10 cellular contexts compared by ENCODE assay signal in genomic region chr16:2427526-2427925, GRCh38. TPM values are rescaled to one million over a fixed set of nuclear protein-coding genes. Genes with fewer than 3 reads are reported as not detected.
DNase-seq lines count a peak whose midpoint lies in the region; ATAC-seq and TF ChIP-seq lines count a peak whose summit lies in the region.
"Had no signal": no experiment of that assay in that cellular context is flagged by ENCODE, and none has a peak within 500 bp of the region (broad histone marks: within the 10 kb centered on the region; RNA-seq: fewer than 3 reads in every experiment).

No MANE protein-coding gene starts in this region.

- no peaks in the 10 kb centered on the region for H3K9me3 Mint-ChIP-seq in Calu3 (ENCODE audit: low read depth, unreplicated experiment)
- H3K9me3 Mint-ChIP-seq in activated CD4-positive, alpha-beta memory T cell treated with anti-CD3 and anti-CD28 coated beads, Interleukin-2, amount 10 ng/mL, durations not matched to agents 7 days and 5 days, result no peaks in the 10 kb centered on the region
- H3K9me3 Mint-ChIP-seq in naive B cell, result no peaks in the 10 kb centered on the region

- POLR2A ChIA-PET in activated CD4-positive, alpha-beta memory T cell treated with anti-CD3 and anti-CD28 coated beads, Interleukin-2, amount 10 ng/mL, durations not matched to agents 7 days and 5 days (lab: Charles Lee), result interaction anchor here (1.1 to 2.8 kb wide), 3 partner anchors 15 to 87 kb away, joined by 3 to 7 read pairs (median 4); partner anchors contain the start of genes ABCA3 and ATP6V0C

- CTCF ChIA-PET in Calu3 (lab: Charles Lee), result no interaction called here
- CTCF ChIA-PET in activated CD4-positive, alpha-beta memory T cell treated with anti-CD3 and anti-CD28 coated beads, Interleukin-2, amount 10 ng/mL, durations not matched to agents 7 days and 5 days (lab: Charles Lee), result interaction anchor here (1.3 kb wide), 1 partner anchor 9 kb away, joined by 3 read pairs; no protein-coding TSS in a partner anchor

- ATAC-seq in naive B cell (ENCODE audit: low read depth in 2 of 2), result no peak

- H4K20me1 ChIP-seq in BLaER1 treated with 17β-estradiol and CSF1 and Interleukin-3, amounts not matched to agents 10 nM and 100 nM, result peaks cover 0 to 28% (median 25%) of the 10 kb centered on the region in 11 experiments; a peak in 18 of 22 replicates

- H3K27ac ChIP-seq in BLaER1 treated with 17β-estradiol and CSF1 and Interleukin-3, amounts not matched to agents 10 nM and 100 nM, result no peak overlapping the region
- no peak overlapping the region for H3K27ac ChIP-seq in SJCRH30

- peak overlapping the region; percentile 78 for H3K27ac Mint-ChIP-seq in Calu3 (ENCODE audit: unreplicated experiment)
- peak overlapping the region; percentile 45 for H3K27ac Mint-ChIP-seq in activated CD4-positive, alpha-beta memory T cell treated with anti-CD3 and anti-CD28 coated beads, Interleukin-2, amount 10 ng/mL, durations not matched to agents 7 days and 5 days
- no peak overlapping the region for H3K27ac Mint-ChIP-seq in naive B cell

- H3K4me2 ChIP-seq in BLaER1 treated with 17β-estradiol and CSF1 and Interleukin-3, amounts not matched to agents 10 nM and 100 nM, result peak overlapping the region in 7 of 11 experiments; percentile 79 to 97 (median 90); a peak in 8 of 22 replicates

- H3K27me3 Mint-ChIP-seq in Calu3 (ENCODE audit: unreplicated experiment) (no peaks in the 10 kb centered on the region), naive B cell (no peaks in the 10 kb centered on the region)
- H3K27me3 Mint-ChIP-seq in activated CD4-positive, alpha-beta memory T cell treated with anti-CD3 and anti-CD28 coated beads, Interleukin-2, amount 10 ng/mL, durations not matched to agents 7 days and 5 days, result no peaks in the 10 kb centered on the region

- no peak for TF ChIP-seq CTCF in Calu3 (IDR thresholded peaks at IDR 0.05; ENCODE audit: unreplicated experiment)

- peaks cover 13 to 44% (median 38%) of the 10 kb centered on the region in 10 experiments for H3K4me1 ChIP-seq in BLaER1 treated with 17β-estradiol and CSF1 and Interleukin-3, amounts not matched to agents 10 nM and 100 nM
- H3K4me1 ChIP-seq in SJCRH30, result peaks cover 3% of the 10 kb centered on the region; the same call in 1 of the 2 replicates

- no peak overlapping the region for H3K4me3 ChIP-seq in BLaER1 treated with 17β-estradiol and CSF1 and Interleukin-3, amounts not matched to agents 10 nM and 100 nM
- no peak overlapping the region for H3K4me3 ChIP-seq in SJCRH30

- H3K9ac ChIP-seq in BLaER1 treated with 17β-estradiol and CSF1 and Interleukin-3, amounts not matched to agents 10 nM and 100 nM, result peak overlapping the region in 4 of 11 experiments; percentile 23 to 96 (median 95); a peak in 3 of 22 replicates

- H3K4me1 Mint-ChIP-seq in Calu3 (ENCODE audit: low read depth, unreplicated experiment), result peaks cover 33% of the 10 kb centered on the region
- H3K4me1 Mint-ChIP-seq in activated CD4-positive, alpha-beta memory T cell treated with anti-CD3 and anti-CD28 coated beads, Interleukin-2, amount 10 ng/mL, durations not matched to agents 7 days and 5 days, result peaks cover 30% of the 10 kb centered on the region
- peaks cover 18 to 23% (median 19%) of the 10 kb centered on the region in 3 donors for H3K4me1 Mint-ChIP-seq in naive B cell

- intact Hi-C loops in Calu3 (cut with micrococcal nuclease; ENCODE audit: unreplicated experiment), result no loop called here

- no TSS peak for BruUV-seq in Calu3 (replicated peaks; lab: Mats Ljungman, UMichigan)

- no peaks in the 10 kb centered on the region for H3K9me3 ChIP-seq in BLaER1 treated with 17β-estradiol and CSF1 and Interleukin-3, amounts not matched to agents 10 nM and 100 nM (replicated peaks in 1 of 11)
- H3K9me3 ChIP-seq in SJCRH30 (replicated peaks), result no peaks in the 10 kb centered on the region

- H3K27me3 ChIP-seq in BLaER1 treated with 17β-estradiol and CSF1 and Interleukin-3, amounts not matched to agents 10 nM and 100 nM, result no peaks in the 10 kb centered on the region
- H3K27me3 ChIP-seq in SJCRH30, result no peaks in the 10 kb centered on the region

- peak overlapping the region; percentile 79 for H3K4me3 Mint-ChIP-seq in Calu3 (ENCODE audit: low read depth, unreplicated experiment)
- peak overlapping the region; percentile 83 for H3K4me3 Mint-ChIP-seq in activated CD4-positive, alpha-beta memory T cell treated with anti-CD3 and anti-CD28 coated beads, Interleukin-2, amount 10 ng/mL, durations not matched to agents 7 days and 5 days
- H3K4me3 Mint-ChIP-seq in naive B cell, result peak overlapping the region; percentile 71 to 94 (median 88)

- DNase-seq in Calu3 (no peak), naive B cell (no peak), SJCRH30 (no peak), OCI-M1 (lab: John Stamatoyannopoulos, UW) (no peak), amygdala (lab: John Stamatoyannopoulos, UW) (no peak)
- no peak for DNase-seq in activated CD4-positive, alpha-beta memory T cell treated with anti-CD3 and anti-CD28 coated beads, Interleukin-2, amount 10 ng/mL, durations not matched to agents 7 days and 5 days
- DNase-seq: activated gamma-delta T cell, Karpas-422, NCI-H2081 had no signal

- H3K36me3 Mint-ChIP-seq in Calu3 (ENCODE audit: insufficient read depth, unreplicated experiment), result peaks cover 35% of the 10 kb centered on the region
- H3K36me3 Mint-ChIP-seq in activated CD4-positive, alpha-beta memory T cell treated with anti-CD3 and anti-CD28 coated beads, Interleukin-2, amount 10 ng/mL, durations not matched to agents 7 days and 5 days (ENCODE audit: low read depth), result peaks cover 20% of the 10 kb centered on the region
- no peaks in the 10 kb centered on the region for H3K36me3 Mint-ChIP-seq in naive B cell

- H3K36me3 ChIP-seq in BLaER1 treated with 17β-estradiol and CSF1 and Interleukin-3, amounts not matched to agents 10 nM and 100 nM, result peaks cover 7 to 21% (median 17%) of the 10 kb centered on the region in 11 experiments; a peak in 20 of 22 replicates
- peaks cover 10% of the 10 kb centered on the region for H3K36me3 ChIP-seq in SJCRH30

RNA-seq across cellular contexts. Expression of gene CCNF, which starts 1.7 kb away (rescaled TPM):
- total RNA-seq in Calu3 (2022), result 47.9 and 54.5 TPM in 2 replicates
- total RNA-seq in activated CD4-positive, alpha-beta memory T cell treated with anti-CD3 and anti-CD28 coated beads, Interleukin-2, amount 10 ng/mL, durations not matched to agents 7 days and 5 days, result 10 to 100 TPM; 74.5 to 75.8 TPM
- polyA plus RNA-seq in naive B cell (ENCODE audit: low read depth in 6 of 6), result 1 to 10 TPM in 5 of 6 donors, not detected in 1; 1.8 to 5.0 (median 2.8) TPM
- 52.8 and 54.8 TPM in 2 replicates for total RNA-seq in SJCRH30 (2014; rRNA removed; shearing (Covaris generic))

RNA-seq across cellular contexts. Expression of gene TEDC2, which starts 32.4 kb away (rescaled TPM):
- 28.2 and 30.5 TPM in 2 replicates for total RNA-seq in Calu3 (2022)
- total RNA-seq in activated CD4-positive, alpha-beta memory T cell treated with anti-CD3 and anti-CD28 coated beads, Interleukin-2, amount 10 ng/mL, durations not matched to agents 7 days and 5 days, result 10 to 100 TPM; 12.5 to 13.9 TPM
- 1 to 10 TPM in 1 of 6 donors, under 1 TPM in 3, not detected in 2; 0.16 to 1.7 (median 0.58) TPM for polyA plus RNA-seq in naive B cell (ENCODE audit: low read depth in 6 of 6)
- 26.0 and 30.9 TPM in 2 replicates for total RNA-seq in SJCRH30 (2014; rRNA removed; shearing (Covaris generic))

RNA-seq across cellular contexts. Expression of gene NTN3, which starts 43.6 kb away (rescaled TPM):
- total RNA-seq in Calu3 (2022), result not detected in 2 replicates
- not detected for total RNA-seq in activated CD4-positive, alpha-beta memory T cell treated with anti-CD3 and anti-CD28 coated beads, Interleukin-2, amount 10 ng/mL, durations not matched to agents 7 days and 5 days
- not detected for polyA plus RNA-seq in naive B cell (ENCODE audit: low read depth in 6 of 6)
- total RNA-seq in SJCRH30 (2014; rRNA removed; shearing (Covaris generic)), result 5.1 and 5.6 TPM in 2 replicates

RNA-seq across cellular contexts. Expression of gene TBC1D24, which starts 47.4 kb away (rescaled TPM):
- total RNA-seq in Calu3 (2022), result 31.3 and 33.3 TPM in 2 replicates
- 10 to 100 TPM; 11.4 to 13.7 TPM for total RNA-seq in activated CD4-positive, alpha-beta memory T cell treated with anti-CD3 and anti-CD28 coated beads, Interleukin-2, amount 10 ng/mL, durations not matched to agents 7 days and 5 days
- 1 to 10 TPM in 4 of 6 donors, under 1 TPM in 2; 0.22 to 3.3 (median 2.5) TPM for polyA plus RNA-seq in naive B cell (ENCODE audit: low read depth in 6 of 6)
- 19.8 and 21.8 TPM in 2 replicates for total RNA-seq in SJCRH30 (2014; rRNA removed; shearing (Covaris generic))

Comparison
In these comparisons a context has a peak if more than half of its experiments do, and no peak if none do; other contexts are left out.
1. H3K27ac Mint-ChIP-seq: peak in Calu3 (single experiment) and activated CD4-positive, alpha-beta memory T cell treated with anti-CD3 and anti-CD28 coated beads, Interleukin-2, amount 10 ng/mL, durations not matched to agents 7 days and 5 days (single experiment); none in naive B cell (0 of 6).
2. Peak in every context shown above with its lines, with median percentiles within 50 percentile points of each other: H3K4me3 Mint-ChIP-seq.